Comparison of ENCODE assay signal across 8 cellular contexts in the genomic region with DNA sequence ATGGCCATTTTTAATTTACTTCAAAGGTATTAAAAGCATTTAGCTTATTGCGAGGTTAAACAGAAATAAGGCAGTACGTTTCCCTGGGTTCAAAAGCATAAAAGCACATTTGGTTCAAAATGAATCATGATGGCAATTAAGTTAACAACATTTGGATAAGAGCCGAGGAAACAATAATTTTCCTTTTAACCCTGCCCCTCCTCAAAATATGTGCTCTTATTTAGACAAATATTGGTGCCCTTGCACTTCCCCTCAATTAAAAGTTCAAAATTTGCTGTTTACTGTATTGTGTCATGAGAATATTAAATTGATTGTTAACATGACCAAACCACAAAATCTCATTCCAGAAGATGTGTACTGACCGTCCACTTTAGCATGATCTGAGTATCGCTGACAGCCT. TPM values are rescaled to one million over a fixed set of nuclear protein-coding genes. Genes with fewer than 3 reads are reported as not detected.
"Had no signal": no experiment of that assay in that cellular context is flagged by ENCODE, and none has a peak within 500 bp of the region (broad histone marks: within the 10 kb centered on the region; RNA-seq: fewer than 3 reads in every experiment).

No MANE protein-coding gene starts in this region.

- DNase-seq: GM23248, GOT3, H7, IMR-90 had no signal

- H3K4me1 ChIP-seq: HAP-1 had no signal

- H3K36me3 ChIP-seq: HAP-1 had no signal

- H3K27ac ChIP-seq: GM23248 had no signal

- H3K9me3 ChIP-seq: HAP-1 had no signal

- H3K4me3 ChIP-seq: GM23248, HAP-1, K562 had no signal

- FAIRE-seq: HTR-8/SVneo, K562 had no signal

RNA-seq across cellular contexts. Expression of gene VSIG10L2, which starts 48.7 kb away (rescaled TPM):
- total RNA-seq: GM23248, H4, H7, K562 had no signal
